In genomic region chr1:54220004-54220811, GRCh38 we compare ENCODE assay signal across 8 cellular contexts. TPM values are rescaled to one million over a fixed set of nuclear protein-coding genes. Genes with fewer than 3 reads are reported as not detected.
A peak's percentile ranks its signal among the peaks of the same experiment; 100 is the strongest.
DNase-seq lines count a peak whose midpoint lies in the region; ATAC-seq and TF ChIP-seq lines count a peak whose summit lies in the region.

No MANE protein-coding gene starts in this region.

- ATAC-seq in heart left ventricle: peak; percentile 65 to 87 (median 77)
- ATAC-seq in HG02970 (IDR thresholded peaks at IDR 0.05; ENCODE audit: low FRiP score, unreplicated experiment): no peak

- peak; percentile 91 for DNase-seq in GF-D8 (lab: John Stamatoyannopoulos, UW)
- DNase-seq in WERI-Rb-1: no peak
- DNase-seq in heart left ventricle: peak; percentile 64 to 84 (median 79)
- no peak for DNase-seq in NCI-H1105 (lab: John Stamatoyannopoulos, UW)
- DNase-seq in DMS153 treated with DMSO at 0.1 percent for 48 hours (lab: John Stamatoyannopoulos, UW; ENCODE audit: unreplicated experiment): no peak
- no peak for DNase-seq in HPDE6-E6E7 (ENCODE audit: extremely low spot score)

- no peak overlapping the region for H3K4me3 ChIP-seq in WERI-Rb-1 (ENCODE audit: low read depth, low read length)
- H3K4me3 ChIP-seq in heart left ventricle: peak overlapping the region in 6 of 12 donors; percentile 8 to 23 (median 13)
- H3K4me3 ChIP-seq in rectal smooth muscle tissue (ENCODE audit: low read length): no peak overlapping the region

- intact Hi-C loops in heart left ventricle (cut with DNase I): loop anchor here in 1 of 10 donors (10.0 kb wide), 1 partner anchor 185 kb away; the partner anchor contains the start of gene SSBP3

- H3K27ac ChIP-seq in WERI-Rb-1 (peak overlapping the region; percentile 48; the same call in 1 of the 2 replicates), heart left ventricle (peak overlapping the region in 10 of 12 donors; percentile 29 to 74 (median 53)), rectal smooth muscle tissue (ENCODE audit: low read depth, low read length) (peak overlapping the region; percentile 33)

- H3K9me3 ChIP-seq in WERI-Rb-1 (ENCODE audit: severe bottlenecking) (no peaks in the 10 kb centered on the region), heart left ventricle (no peaks in the 10 kb centered on the region)

- H3K4me1 ChIP-seq in heart left ventricle (peaks cover 0 to 45% (median 23%) of the 10 kb centered on the region in 12 donors), rectal smooth muscle tissue (ENCODE audit: control insufficient read depth, insufficient read depth, low read length) (peaks cover 18% of the 10 kb centered on the region)

- no peak for TF ChIP-seq POLR2A in heart left ventricle (IDR thresholded peaks at IDR 0.05)

- H3K27me3 ChIP-seq in WERI-Rb-1 (ENCODE audit: insufficient read depth, low read depth, severe bottlenecking): no peaks in the 10 kb centered on the region
- H3K27me3 ChIP-seq in heart left ventricle: no peaks in the 10 kb centered on the region
- H3K27me3 ChIP-seq in rectal smooth muscle tissue (ENCODE audit: control insufficient read depth, insufficient read depth, low read length): no peaks in the 10 kb centered on the region

- TF ChIP-seq CTCF in WERI-Rb-1 (IDR thresholded peaks at IDR 0.05; ENCODE audit: low read depth, low read length): no peak
- TF ChIP-seq CTCF in heart left ventricle (IDR thresholded peaks at IDR 0.05): no peak

- H3K9ac ChIP-seq in rectal smooth muscle tissue (ENCODE audit: low read length): no peak overlapping the region

- WGBS in heart left ventricle, 4 donors: 35 to 40% (median 37%) methylated on average over 17 to 18 of the region's 18 CpGs

- peaks cover 44% of the 10 kb centered on the region for H3K36me3 ChIP-seq in WERI-Rb-1
- peaks cover 0 to 40% (median 38%) of the 10 kb centered on the region in 9 donors for H3K36me3 ChIP-seq in heart left ventricle
- H3K36me3 ChIP-seq in rectal smooth muscle tissue (ENCODE audit: control insufficient read depth, insufficient read depth, low read length): peaks cover 31% of the 10 kb centered on the region

RNA-seq across cellular contexts. Expression of gene MRPL37, which starts 20.2 kb away (rescaled TPM):
- 100 to 1,000 TPM in 2 of 9 donors, 10 to 100 TPM in 7; 75.6 to 122 (median 89.3) TPM for total RNA-seq in heart left ventricle
- polyA plus RNA-seq in heart left ventricle: 10 to 100 TPM; 46.7 to 78.1 TPM

RNA-seq across cellular contexts. Expression of gene CYB5RL, which starts 20.4 kb away (rescaled TPM):
- 1 to 10 TPM; 2.8 to 7.5 (median 4.4) TPM for total RNA-seq in heart left ventricle
- 1 to 10 TPM; 2.2 to 2.7 TPM for polyA plus RNA-seq in heart left ventricle

Comparison
In these comparisons a context has a peak if more than half of its experiments do, and no peak if none do; other contexts are left out.
1. DNase-seq: peak in GF-D8 (single experiment) and heart left ventricle (5 of 5); none in WERI-Rb-1 (single experiment), NCI-H1105 (single experiment), DMS153 treated with DMSO at 0.1 percent for 48 hours (single experiment) and HPDE6-E6E7 (single experiment).
2. Peak in every context shown above with its lines, with median percentiles within 50 percentile points of each other: H3K27ac ChIP-seq.